ENCODE assay signal across 7 cellular contexts in the genomic region with DNA sequence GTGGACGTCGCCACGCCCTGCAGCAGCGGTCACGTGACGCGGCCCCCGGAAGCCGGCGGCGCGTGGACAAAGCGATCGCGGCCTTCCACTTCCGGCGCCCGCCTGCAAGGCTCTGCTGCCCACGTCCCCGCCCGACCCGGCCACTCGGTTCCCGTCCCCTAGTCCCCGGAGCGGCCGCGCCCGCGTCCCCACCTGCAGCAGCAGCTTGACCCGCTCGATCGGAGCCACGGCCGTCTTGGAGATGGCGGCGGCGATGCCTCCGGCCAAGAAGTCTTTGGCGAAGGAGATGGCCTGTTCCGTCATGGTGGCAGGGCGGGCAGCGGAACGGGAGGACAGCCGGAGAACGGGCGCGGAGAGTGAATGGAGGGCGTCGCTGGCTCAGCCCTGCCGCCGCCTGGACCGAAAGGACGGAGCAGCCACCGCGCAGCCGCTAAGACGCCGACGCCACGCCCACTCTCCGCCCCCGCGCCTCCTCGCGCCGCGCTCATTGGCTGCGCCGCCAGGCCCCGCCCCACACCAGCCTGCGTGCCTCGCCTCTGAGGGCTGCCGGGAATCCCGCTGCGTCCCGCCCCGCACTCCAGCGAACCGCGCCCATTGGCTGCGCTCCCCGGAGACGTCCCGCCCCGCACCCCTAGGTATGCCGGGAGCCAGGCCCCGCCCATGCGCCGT. TPM values are rescaled to one million over a fixed set of nuclear protein-coding genes. Genes with fewer than 3 reads are reported as not detected.
A peak's percentile ranks its signal among the peaks of the same experiment; 100 is the strongest.
DNase-seq lines count a peak whose midpoint lies in the region; ATAC-seq and TF ChIP-seq lines count a peak whose summit lies in the region.

A gene (minus strand): TSS at position 407 of the 669 bp plus-strand sequence. CDS start 104 bp downstream, at position 303.

- peak; percentile 93 for ATAC-seq in HG03159 (IDR thresholded peaks at IDR 0.05; ENCODE audit: unreplicated experiment)

- in situ Hi-C loops in GM18951 (cut with MboI; ENCODE audit: low sequenced_read_pairs, unreplicated experiment), result no loop called here

- peak; percentile 94 for TF ChIP-seq POLR2A in GM18951 (IDR thresholded peaks at IDR 0.05; ENCODE audit: extremely low read depth, insufficient read depth, insufficient read length)

- peak; percentile 99 for DNase-seq in T-helper 9 cell
- peak; percentile 99 for DNase-seq in cerebellum (ENCODE audit: low spot score)
- peak; percentile 99 for DNase-seq in left kidney (ENCODE audit: low read depth, low spot score)
- peak; percentile 99 to 100 for DNase-seq in stimulated activated CD4-positive, alpha-beta T cell treated with anti-CD3 and anti-CD28 coated beads, Interleukin-2, amount 100 ng/mL, for 48 hours
- DNase-seq in GF-D8 (lab: John Stamatoyannopoulos, UW), result no peak

RNA-seq across cellular contexts. Expression of the gene that starts here (rescaled TPM):
- total RNA-seq in cerebellum, result 125 TPM
